In genomic region chr4:62595265-62595664, GRCh38 we compare ENCODE assay signal across 8 cellular contexts.
DNase-seq lines count a peak whose midpoint lies in the region; ATAC-seq and TF ChIP-seq lines count a peak whose summit lies in the region.
"Not testable (repeated sequence)": the region's sequence is repeated elsewhere in the genome, so short reads cannot be mapped to it uniquely, and the experiment has no call there.

No MANE protein-coding gene starts in this region.

- not testable (repeated sequence) for H3K27me3 ChIP-seq in transverse colon

- not testable (repeated sequence) for H3K27me3 Mint-ChIP-seq in WTC11 (ENCODE audit: low read depth)

- ATAC-seq in WTC11, left ventricle myocardium superior, mucosa of descending colon: not testable (repeated sequence)

- CTCF ChIA-PET in WTC11 (lab: Charles Lee), result interaction anchor here (0.6 to 1.8 kb wide), 5 partner anchors 15 to 116 kb away, joined by 3 to 13 read pairs (median 3); no protein-coding TSS in a partner anchor

- not testable (repeated sequence) for H3K36me3 Mint-ChIP-seq in WTC11

- POLR2A ChIA-PET in WTC11 (lab: Charles Lee), result not testable (repeated sequence)

- not testable (repeated sequence) for H3K27ac Mint-ChIP-seq in WTC11

- intact Hi-C loops in left ventricle myocardium superior (cut with micrococcal nuclease), result loop anchor here (10.0 kb wide), 1 partner anchor 110 kb away; no protein-coding TSS in a partner anchor
- intact Hi-C loops in mucosa of descending colon (cut with DNase I, micrococcal nuclease); transverse colon (cut with DNase I; ENCODE audit: low total_unique reads): not testable (repeated sequence)

- WGBS in transverse colon (ENCODE audit: low coverage in 1 of 2), 2 donors, result 79 to 91% methylated on average over 5 to 12 of the region's 12 CpGs

- TF ChIP-seq POLR2A in transverse colon (IDR thresholded peaks at IDR 0.05), result not testable (repeated sequence)

- TF ChIP-seq EP300 in transverse colon (IDR thresholded peaks at IDR 0.05; ENCODE audit: low read depth), result not testable (repeated sequence)

- not testable (repeated sequence) for H3K4me3 ChIP-seq in Jurkat, Clone E6-1 (ENCODE audit: low read length); choroid plexus epithelial cell (ENCODE audit: low read depth, low read length); mucosa of descending colon; transverse colon

- H3K4me1 Mint-ChIP-seq in WTC11, result not testable (repeated sequence)

- not testable (repeated sequence) for H3K9me3 ChIP-seq in mucosa of descending colon, transverse colon

- not testable (repeated sequence) for H3K36me3 ChIP-seq in mucosa of descending colon (ENCODE audit: low read depth); transverse colon

- DNase-seq in Daoy (ENCODE audit: low read depth) (peak; percentile 1), NCI-H748 (lab: John Stamatoyannopoulos, UW; ENCODE audit: unreplicated experiment) (peak; percentile 55), WTC11 (ENCODE audit: low spot score) (peak; percentile 88), left ventricle myocardium superior (peak; percentile 67), mucosa of descending colon (peak in 2 of 3 donors; percentile 35 to 38), transverse colon (peak; percentile 11)
- DNase-seq in Jurkat, Clone E6-1 (ENCODE audit: low read depth, low spot score), result peak; percentile 18
- not testable (repeated sequence) for DNase-seq in choroid plexus epithelial cell (ENCODE audit: low read depth)

- H3K4me1 ChIP-seq in mucosa of descending colon (ENCODE audit: low read depth); transverse colon: not testable (repeated sequence)

- H3K27ac ChIP-seq in transverse colon, result not testable (repeated sequence)

- in situ Hi-C loops in transverse colon (cut with MboI; ENCODE audit: low pct_ligation_motif_present in 1 of 4, low pct_unique_long_range_greater_than_20kb in 1 of 4, low sequenced_read_pairs in 3 of 4), result not testable (repeated sequence)

- H3K9me3 Mint-ChIP-seq in WTC11, result not testable (repeated sequence)

- not testable (repeated sequence) for H3K4me3 Mint-ChIP-seq in WTC11

- TF ChIP-seq CTCF in WTC11 (IDR thresholded peaks at IDR 0.05), result peak; percentile 80
- peak; percentile 25 for TF ChIP-seq CTCF in choroid plexus epithelial cell (conservative IDR thresholded peaks at IDR 0.05; ENCODE audit: low read depth, low read length)
- not testable (repeated sequence) for TF ChIP-seq CTCF in mucosa of descending colon (IDR thresholded peaks at IDR 0.05)
- peak in 2 of 5 experiments; percentile 23 to 27 for TF ChIP-seq CTCF in transverse colon (IDR thresholded peaks at IDR 0.05)
